ENCODE assay signal across 20 cellular contexts in the genomic region with DNA sequence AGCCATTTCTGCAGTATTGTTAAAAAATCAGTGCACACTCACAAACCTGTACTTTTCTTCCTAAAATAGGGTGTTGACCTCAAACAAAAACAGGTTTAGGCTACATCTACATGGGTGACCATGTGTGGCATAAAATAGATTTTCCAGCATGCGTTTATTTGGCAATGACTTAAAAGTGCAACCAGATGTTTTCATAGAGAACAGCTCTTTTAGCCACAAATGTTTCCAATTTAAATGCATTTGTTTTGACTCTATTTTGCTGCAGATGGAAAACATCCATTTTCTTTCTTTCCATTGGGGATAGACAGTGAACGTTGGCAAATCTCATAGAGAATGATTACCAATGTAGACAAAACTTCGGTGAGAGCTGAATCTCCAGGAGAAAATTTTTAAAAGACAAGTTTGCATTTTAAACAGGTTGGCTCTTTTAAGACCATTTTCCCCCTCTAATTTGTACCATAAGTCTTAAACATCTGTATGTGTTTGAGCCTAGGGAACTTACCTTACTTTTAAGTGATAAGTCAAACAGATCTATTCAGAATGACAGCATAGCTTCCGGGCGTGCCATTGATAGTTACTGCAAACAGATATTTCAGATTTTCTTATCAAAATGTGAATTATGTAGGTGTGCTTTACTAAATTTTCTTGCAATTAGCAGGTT.
DNase-seq lines count a peak whose midpoint lies in the region; ATAC-seq, FAIRE-seq and TF ChIP-seq lines count a peak whose summit lies in the region.
"Had no signal": no experiment of that assay in that cellular context is flagged by ENCODE, and none has a peak within 500 bp of the region (broad histone marks: within the 10 kb centered on the region; RNA-seq: fewer than 3 reads in every experiment).

No MANE protein-coding gene starts in this region.

- H3K4me2 ChIP-seq in skeletal muscle satellite cell (ENCODE audit: low read length) = peak overlapping the region; percentile 17

- peaks cover 59% of the 10 kb centered on the region for H3K4me1 ChIP-seq in skeletal muscle satellite cell (ENCODE audit: control insufficient read depth, insufficient read depth, low read length)

- DNase-seq in GM19239 (ENCODE audit: insufficient read length, low spot score) (no peak), SK-N-MC (ENCODE audit: low read depth, low spot score) (no peak), fibroblast of mammary gland (ENCODE audit: low read depth) (peak; percentile 91), DMS 273 treated with DMSO at 0.1 percent for 48 hours (lab: John Stamatoyannopoulos, UW) (no peak)
- DNase-seq in activated CD8-positive, alpha-beta memory T cell treated with anti-CD3 and anti-CD28 coated beads, Interleukin-2, amount 50 U/mL, for 48 hours = no peak
- DNase-seq: activated CD4-positive, alpha-beta memory T cell treated with anti-CD3 and anti-CD28 coated beads for 36 hours; AML-193; amygdala; caudate nucleus; DND-41; glutamatergic neuron; left colon; NCI-H1436; NCI-H2171; NCI-H526 treated with DMSO at 0.1 percent for 48 hours; SHP77 treated with DMSO at 0.1 percent for 48 hours had no signal

- H3K9me3 ChIP-seq in SK-N-MC (ENCODE audit: low read depth, low read length) = no peaks in the 10 kb centered on the region
- no peaks in the 10 kb centered on the region for H3K9me3 ChIP-seq in skeletal muscle satellite cell (replicated peaks; ENCODE audit: low read length)

- FAIRE-seq in GM19239 (lab: Jason Lieb, UNC) = peak; percentile 11

- no peak overlapping the region; the same call in 1 of the 2 replicates for H3K27ac ChIP-seq in SK-N-MC

- ATAC-seq in HG02610 (IDR thresholded peaks at IDR 0.05; ENCODE audit: unreplicated experiment) = no peak
- ATAC-seq: left colon; natural killer cell treated with Interleukin-12 subunit alpha and Interleukin-12 subunit beta and Interleukin-15 and Interleukin-18, amount 100 ng/mL, for 72 hours; stimulated activated effector memory CD8-positive, alpha-beta T cell treated with anti-CD3 and anti-CD28 coated beads, Interleukin-12 subunit alpha, Interleukin-12 subunit beta, amount 100 ng/mL, for 72 hours had no signal

- peak overlapping the region; percentile 16; the same call in 1 of the 2 replicates for H3K4me3 ChIP-seq in SK-N-MC
- no peak overlapping the region for H3K4me3 ChIP-seq in fibroblast of mammary gland (ENCODE audit: control insufficient read depth, low read depth, low read length)
- H3K4me3 ChIP-seq in skeletal muscle satellite cell (ENCODE audit: low read length) = no peak overlapping the region

- H3K9ac ChIP-seq in SK-N-MC (ENCODE audit: insufficient read length) (no peak overlapping the region), skeletal muscle satellite cell (ENCODE audit: low read depth, low read length) (peak overlapping the region; percentile 69)

- no peaks in the 10 kb centered on the region for H3K27me3 ChIP-seq in skeletal muscle satellite cell (ENCODE audit: control insufficient read depth, insufficient read depth, low read length)

- TF ChIP-seq CTCF in fibroblast of mammary gland (conservative IDR thresholded peaks at IDR 0.05; ENCODE audit: control insufficient read depth, insufficient read depth, low read depth, low read length) = no peak

- H3K36me3 ChIP-seq in SK-N-MC (ENCODE audit: insufficient read depth, low read length) (no peaks in the 10 kb centered on the region), skeletal muscle satellite cell (ENCODE audit: insufficient read depth, low read length) (no peaks in the 10 kb centered on the region)
